ENCODE assay signal across 8 cellular contexts in the genomic region with DNA sequence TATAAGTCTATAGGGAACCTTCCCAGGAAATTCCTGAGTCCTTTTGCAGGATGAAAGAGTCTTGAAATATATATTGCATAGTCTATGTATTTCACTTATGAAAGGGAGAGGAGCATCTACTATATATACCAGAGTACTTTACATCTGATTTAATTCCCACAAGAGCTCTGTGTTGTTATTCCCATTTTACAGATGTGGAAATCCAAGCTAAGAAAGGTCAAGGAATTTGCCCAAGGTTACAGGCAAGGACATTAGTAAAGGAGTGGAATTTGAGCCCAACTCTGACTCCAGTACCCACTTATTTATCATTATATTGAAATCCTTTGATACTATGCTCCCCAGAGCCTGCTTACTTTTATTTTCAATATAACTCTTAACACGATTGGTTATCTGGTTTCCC. TPM values are rescaled to one million over a fixed set of nuclear protein-coding genes. Genes with fewer than 3 reads are reported as not detected.
DNase-seq lines count a peak whose midpoint lies in the region; ATAC-seq and TF ChIP-seq lines count a peak whose summit lies in the region.

No MANE protein-coding gene starts in this region.

- TF ChIP-seq CTCF in CD14-positive monocyte (IDR thresholded peaks at IDR 0.05) (no peak), OCI-LY7 (conservative IDR thresholded peaks at IDR 0.05; ENCODE audit: low read length) (no peak), endodermal cell (conservative IDR thresholded peaks at IDR 0.05) (no peak), neural progenitor cell (IDR thresholded peaks at IDR 0.05) (no peak)

- H3K9me2 ChIP-seq in OCI-LY7 (ENCODE audit: insufficient read depth, low read length) = no peaks in the 10 kb centered on the region

- H3K27ac Mint-ChIP-seq in CD14-positive monocyte = peak overlapping the region in 2 of 7 donors; percentile 45 to 51
- H3K27ac Mint-ChIP-seq in endodermal cell = no peak overlapping the region
- no peak overlapping the region for H3K27ac Mint-ChIP-seq in neural progenitor cell

- H3K4me2 ChIP-seq in OCI-LY7 (ENCODE audit: low read length) (peak overlapping the region; percentile 93), neural progenitor cell (peak overlapping the region; percentile 78)

- WGBS in endodermal cell (ENCODE audit: insufficient coverage in 1 of 2, insufficient read length in 1 of 2), 2 experiments = 86% methylated on average over 1 of the region's 1 CpG; no CpG with 5 or more reads in 1 of the 2 experiments

- H3K4me3 ChIP-seq in OCI-LY7 (ENCODE audit: low read depth, low read length, poor library complexity, severe bottlenecking) = peak overlapping the region; percentile 92
- peak overlapping the region; percentile 92 for H3K4me3 ChIP-seq in endodermal cell (ENCODE audit: low read length)
- H3K4me3 ChIP-seq in neural progenitor cell = peak overlapping the region; percentile 84

- no TSS peak for BruUV-seq in OCI-LY7 (replicated peaks; lab: Mats Ljungman, UMichigan)

- H3K27ac ChIP-seq in OCI-LY7 (ENCODE audit: low read depth, low read length, poor library complexity, severe bottlenecking) = no peak overlapping the region
- H3K27ac ChIP-seq in endodermal cell (ENCODE audit: low read depth, low read length) = no peak overlapping the region
- no peak overlapping the region for H3K27ac ChIP-seq in neural progenitor cell
- no peak overlapping the region for H3K27ac ChIP-seq in substantia nigra (ENCODE audit: low read depth, low read length, poor library complexity, severe bottlenecking)

- ATAC-seq in GM21717 (IDR thresholded peaks at IDR 0.05; ENCODE audit: unreplicated experiment) = no peak

- H3K79me2 ChIP-seq in OCI-LY7 (ENCODE audit: insufficient read depth, low read depth, low read length) = peaks cover 85% of the 10 kb centered on the region
- H3K79me2 ChIP-seq in neural progenitor cell (ENCODE audit: low read depth) = peaks cover 42% of the 10 kb centered on the region

- H3K4me1 Mint-ChIP-seq in CD14-positive monocyte (peaks cover 60% of the 10 kb centered on the region), endodermal cell (peaks cover 26% of the 10 kb centered on the region), neural progenitor cell (peaks cover 40% of the 10 kb centered on the region)

- H3K27me3 ChIP-seq in endodermal cell (ENCODE audit: control insufficient read depth, insufficient read depth, low read length, poor library complexity, severe bottlenecking) (no peaks in the 10 kb centered on the region), neural progenitor cell (no peaks in the 10 kb centered on the region)

- no peaks in the 10 kb centered on the region for H3K27me3 Mint-ChIP-seq in CD14-positive monocyte (ENCODE audit: low read depth in 3 of 3)
- H3K27me3 Mint-ChIP-seq in endodermal cell (ENCODE audit: insufficient read depth) = no peaks in the 10 kb centered on the region
- peaks cover 3% of the 10 kb centered on the region for H3K27me3 Mint-ChIP-seq in neural progenitor cell (ENCODE audit: insufficient read depth, low read depth)

- H3F3A ChIP-seq in neural progenitor cell (ENCODE audit: low read depth) = peaks cover 29% of the 10 kb centered on the region

- CTCF ChIA-PET in OCI-LY7 (lab: Charles Lee; ENCODE audit: unreplicated experiment) = no interaction called here

- H3K9me3 Mint-ChIP-seq in CD14-positive monocyte (no peaks in the 10 kb centered on the region), endodermal cell (no peaks in the 10 kb centered on the region), neural progenitor cell (no peaks in the 10 kb centered on the region)

- H3K36me3 ChIP-seq in OCI-LY7 (ENCODE audit: insufficient read depth, low read length) (no peaks in the 10 kb centered on the region), endodermal cell (ENCODE audit: control insufficient read depth, insufficient read depth, low read length) (no peaks in the 10 kb centered on the region), neural progenitor cell (no peaks in the 10 kb centered on the region)

- H3K4me3 Mint-ChIP-seq in CD14-positive monocyte (peak overlapping the region; percentile 28 to 74), endodermal cell (peak overlapping the region; percentile 80), neural progenitor cell (peak overlapping the region; percentile 78)

- intact Hi-C loops in CD14-positive monocyte (cut with micrococcal nuclease) = loop anchor here (5.0 to 10.0 kb wide), 5 partner anchors 293 to 1127 kb away; a partner anchor contains a TSS
- intact Hi-C loops in OCI-LY7 (cut with micrococcal nuclease; ENCODE audit: unreplicated experiment) = loop anchor here (5.0 to 10.0 kb wide), 2 partner anchors 363 to 1135 kb away; a partner anchor contains a TSS

- POLR2A ChIA-PET in OCI-LY7 (lab: Charles Lee) = interaction anchor here (5.8 kb wide), 1 partner anchor 11 kb away, joined by 54 read pairs; no protein-coding TSS in a partner anchor

- H3K9ac ChIP-seq in endodermal cell (ENCODE audit: extremely low read depth, low read length, poor library complexity, severe bottlenecking) = no peak overlapping the region
- H3K9ac ChIP-seq in neural progenitor cell = no peak overlapping the region

- no peak overlapping the region; the same call in 1 of the 2 replicates for H2AFZ ChIP-seq in OCI-LY7 (ENCODE audit: low read length)
- H2AFZ ChIP-seq in neural progenitor cell (replicated peaks) = no peak overlapping the region

- H3K4me1 ChIP-seq in OCI-LY7 (ENCODE audit: insufficient read depth, low read length, poor library complexity, severe bottlenecking) = peaks cover 56% of the 10 kb centered on the region
- peaks cover 5% of the 10 kb centered on the region for H3K4me1 ChIP-seq in endodermal cell (ENCODE audit: control insufficient read depth, insufficient read depth, low read length)
- peaks cover 35% of the 10 kb centered on the region for H3K4me1 ChIP-seq in neural progenitor cell

- H3K9me3 ChIP-seq in OCI-LY7 (ENCODE audit: low read length) (no peaks in the 10 kb centered on the region), endodermal cell (ENCODE audit: control insufficient read depth, low read length) (no peaks in the 10 kb centered on the region), neural progenitor cell (ENCODE audit: low read depth) (no peaks in the 10 kb centered on the region)

- DNase-seq in CD14-positive monocyte (ENCODE audit: low spot score) (no peak), OCI-LY7 (ENCODE audit: low spot score) (no peak), endodermal cell (no peak), neural progenitor cell (ENCODE audit: low spot score) (no peak), pons (ENCODE audit: low spot score) (no peak), substantia nigra (lab: John Stamatoyannopoulos, UW) (no peak), DMS79 treated with DMSO at 0.1 percent for 48 hours (lab: John Stamatoyannopoulos, UW) (no peak)

- H4K20me1 ChIP-seq in OCI-LY7 (ENCODE audit: insufficient read depth, low read length) = peaks cover 15% of the 10 kb centered on the region; the same call in 1 of the 2 replicates
- H4K20me1 ChIP-seq in neural progenitor cell (ENCODE audit: low read depth) = peaks cover 14% of the 10 kb centered on the region

- H3K36me3 Mint-ChIP-seq in CD14-positive monocyte = peaks cover 5 to 19% of the 10 kb centered on the region in 2 donors
- no peaks in the 10 kb centered on the region for H3K36me3 Mint-ChIP-seq in endodermal cell (ENCODE audit: low read depth)
- no peaks in the 10 kb centered on the region for H3K36me3 Mint-ChIP-seq in neural progenitor cell

RNA-seq across cellular contexts. Expression of a gene that starts 2.6 kb away (rescaled TPM):
- polyA plus RNA-seq in CD14-positive monocyte = 1 to 10 TPM; 1.8 to 3.1 TPM
- 7.7 and 10.8 TPM in 2 replicates for total RNA-seq in OCI-LY7 (2014; rRNA removed; shearing (Covaris generic))
- total RNA-seq in OCI-LY7 (2022) (13.8 and 14.8 TPM in 2 replicates), endodermal cell (10 to 100 TPM in 1 of 2 donors, 1 to 10 TPM in 1; 7.5 to 13.1 TPM), neural progenitor cell (ENCODE audit: low replicate concordance) (31.4 and 40.8 TPM in 2 replicates)
- 21.8 TPM for polyA plus RNA-seq in endodermal cell (2013, experiment 1 of 2)
- 20.0 TPM for polyA plus RNA-seq in endodermal cell (2013, experiment 2 of 2)

RNA-seq across cellular contexts. Expression of a gene that starts 3.2 kb away (rescaled TPM):
- 1 to 10 TPM; 3.9 to 5.2 TPM for polyA plus RNA-seq in CD14-positive monocyte
- total RNA-seq in OCI-LY7 (2014; rRNA removed; shearing (Covaris generic)) = 22.7 and 26.7 TPM in 2 replicates
- total RNA-seq in OCI-LY7 (2022) (22.5 and 28.2 TPM in 2 replicates), endodermal cell (10 to 100 TPM in 1 of 2 donors, 1 to 10 TPM in 1; 8.4 to 17.6 TPM), neural progenitor cell (ENCODE audit: low replicate concordance) (34.6 and 68.0 TPM in 2 replicates)
- polyA plus RNA-seq in endodermal cell (2013, experiment 1 of 2) = 30.7 TPM
- polyA plus RNA-seq in endodermal cell (2013, experiment 2 of 2) = 35.0 TPM
